In the genomic region with DNA sequence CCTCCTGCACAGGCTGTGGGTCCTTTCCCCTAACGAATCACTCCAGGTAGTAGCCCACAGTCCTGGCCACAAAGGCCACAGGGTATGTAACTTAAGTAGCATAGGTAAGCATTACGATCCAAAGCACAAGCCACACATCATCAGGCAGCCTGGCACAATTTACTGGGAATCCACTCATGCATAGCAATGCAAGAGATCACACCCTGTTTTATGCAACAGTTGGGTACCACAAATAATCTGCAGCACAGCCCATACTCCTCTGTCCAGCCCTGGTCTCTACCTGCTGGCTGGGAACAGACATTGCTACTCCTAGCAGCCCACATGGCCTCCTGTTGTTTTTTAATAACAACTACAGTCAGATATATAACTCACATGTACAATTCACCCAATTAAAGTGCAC, we compare ENCODE assay signal across 10 cellular contexts. TPM values are rescaled to one million over a fixed set of nuclear protein-coding genes. Genes with fewer than 3 reads are reported as not detected.
DNase-seq lines count a peak whose midpoint lies in the region; ATAC-seq and TF ChIP-seq lines count a peak whose summit lies in the region.
"Had no signal": no experiment of that assay in that cellular context is flagged by ENCODE, and none has a peak within 500 bp of the region (broad histone marks: within the 10 kb centered on the region; RNA-seq: fewer than 3 reads in every experiment).

No MANE protein-coding gene starts in this region.

- intact Hi-C loops in transverse colon (cut with DNase I; ENCODE audit: low total_unique reads) = no loop called here

- TF ChIP-seq CTCF in kidney epithelial cell (IDR thresholded peaks at IDR 0.05; ENCODE audit: insufficient read depth, low read length, poor library complexity, severe bottlenecking) (no peak), transverse colon (IDR thresholded peaks at IDR 0.05) (no peak)

- H3K27me3 ChIP-seq in kidney epithelial cell (ENCODE audit: control insufficient read depth, insufficient read depth, low read length) = no peaks in the 10 kb centered on the region
- no peaks in the 10 kb centered on the region for H3K27me3 ChIP-seq in transverse colon
- H3K27me3 ChIP-seq: left lung had no signal

- WGBS in transverse colon (ENCODE audit: low coverage in 1 of 2), 2 donors = 69 to 80% methylated on average over 1 to 2 of the region's 2 CpGs

- no peaks in the 10 kb centered on the region for H3K27me3 Mint-ChIP-seq in activated T-cell treated with anti-CD3 and anti-CD28 coated beads, Interleukin-2, amount 50 U/mL, for 72 hours (ENCODE audit: low read depth)
- no peaks in the 10 kb centered on the region for H3K27me3 Mint-ChIP-seq in T-cell

- H3K4me3 ChIP-seq in kidney epithelial cell (ENCODE audit: low read depth, low read length) (no peak overlapping the region), transverse colon (no peak overlapping the region)
- H3K4me3 ChIP-seq: left lung had no signal

- H3K27ac ChIP-seq in transverse colon = peak overlapping the region in 3 of 4 donors; percentile 39 to 79 (median 77)
- H3K27ac ChIP-seq: left lung had no signal

- POLR2A ChIA-PET in T-cell (lab: Charles Lee) = no interaction called here

- CTCF ChIA-PET in T-cell (lab: Charles Lee) = no interaction called here

- H3K9me3 ChIP-seq in transverse colon = no peaks in the 10 kb centered on the region
- H3K9me3 ChIP-seq: left lung had no signal

- peaks cover 74% of the 10 kb centered on the region for H3K4me1 Mint-ChIP-seq in activated T-cell treated with anti-CD3 and anti-CD28 coated beads, Interleukin-2, amount 50 U/mL, for 72 hours (ENCODE audit: low read depth)
- H3K4me1 Mint-ChIP-seq in T-cell = peaks cover 64 to 91% (median 77%) of the 10 kb centered on the region in 3 donors

- peak in 1 of 2 donors; percentile 21 for DNase-seq in activated T-cell treated with anti-CD3 and anti-CD28 coated beads, Interleukin-2, amount 50 U/mL, for 72 hours
- DNase-seq in activated T-cell treated with anti-CD3 and anti-CD28 coated beads for 4 hours (no peak), T-cell (no peak), kidney epithelial cell (ENCODE audit: low read depth) (peak; percentile 9), transverse colon (no peak), RPMI8226 (no peak), T-helper 9 cell (no peak)
- DNase-seq: NCI-H2227 treated with DMSO at 0.1 percent for 48 hours had no signal

- peaks cover 24 to 43% (median 31%) of the 10 kb centered on the region in 4 donors for H3K4me1 ChIP-seq in transverse colon

- no peak for TF ChIP-seq EP300 in transverse colon (IDR thresholded peaks at IDR 0.05; ENCODE audit: low read depth)

- no peaks in the 10 kb centered on the region for H3K36me3 ChIP-seq in kidney epithelial cell (ENCODE audit: control insufficient read depth, insufficient read depth, low read length)
- no peaks in the 10 kb centered on the region for H3K36me3 ChIP-seq in transverse colon
- H3K36me3 ChIP-seq: left lung had no signal

- H3K27ac Mint-ChIP-seq in activated T-cell treated with anti-CD3 and anti-CD28 coated beads, Interleukin-2, amount 50 U/mL, for 72 hours = peak overlapping the region; percentile 43
- H3K27ac Mint-ChIP-seq in T-cell = peak overlapping the region; percentile 92 to 98

- H3K9me3 Mint-ChIP-seq in activated T-cell treated with anti-CD3 and anti-CD28 coated beads, Interleukin-2, amount 50 U/mL, for 72 hours = no peaks in the 10 kb centered on the region
- H3K9me3 Mint-ChIP-seq in T-cell = no peaks in the 10 kb centered on the region

- peak; percentile 9 to 48 for ATAC-seq in activated T-cell treated with anti-CD3 and anti-CD28 coated beads, Interleukin-2, amount 50 U/mL, for 72 hours (replicated peaks in 1 of 2)
- no peak for ATAC-seq in T-cell (replicated peaks in 1 of 4)
- ATAC-seq in HG02571 (IDR thresholded peaks at IDR 0.05; ENCODE audit: unreplicated experiment) = no peak

- peaks cover 0 to 3% of the 10 kb centered on the region in 2 donors for H3K36me3 Mint-ChIP-seq in activated T-cell treated with anti-CD3 and anti-CD28 coated beads, Interleukin-2, amount 50 U/mL, for 72 hours (ENCODE audit: insufficient read depth in 2 of 2)
- peaks cover under 1% of the 10 kb centered on the region for H3K36me3 Mint-ChIP-seq in T-cell

- peak overlapping the region in 1 of 2 donors; percentile 13 for H3K4me3 Mint-ChIP-seq in activated T-cell treated with anti-CD3 and anti-CD28 coated beads, Interleukin-2, amount 50 U/mL, for 72 hours
- peak overlapping the region in 1 of 3 donors; percentile 68 for H3K4me3 Mint-ChIP-seq in T-cell

- TF ChIP-seq POLR2A in transverse colon (IDR thresholded peaks at IDR 0.05) = no peak

- in situ Hi-C loops in transverse colon (cut with MboI; ENCODE audit: low pct_ligation_motif_present in 1 of 4, low pct_unique_long_range_greater_than_20kb in 1 of 4, low sequenced_read_pairs in 3 of 4) = no loop called here

RNA-seq across cellular contexts. Expression of gene SRPK2, which starts 34.3 kb away (rescaled TPM):
- total RNA-seq in activated T-cell treated with anti-CD3 and anti-CD28 coated beads, Interleukin-2, amount 50 U/mL, for 72 hours = 10 to 100 TPM; 45.4 to 51.0 TPM
- total RNA-seq in T-cell (10 to 100 TPM; 41.6 to 71.4 (median 46.9) TPM), kidney epithelial cell (33.9 and 38.1 TPM in 2 replicates), transverse colon (10 to 100 TPM; 18.3 to 93.1 (median 43.8) TPM)

Comparison
In these comparisons a context has a peak if more than half of its experiments do, and no peak if none do; other contexts are left out.
1. ATAC-seq: peak in activated T-cell treated with anti-CD3 and anti-CD28 coated beads, Interleukin-2, amount 50 U/mL, for 72 hours (2 of 2); none in T-cell (0 of 4) and HG02571 (single experiment).